Comparison of ENCODE assay signal across 8 cellular contexts in genomic region chr18:46333371-46334199, GRCh38.
A peak's percentile ranks its signal among the peaks of the same experiment; 100 is the strongest.
DNase-seq lines count a peak whose midpoint lies in the region; ATAC-seq and TF ChIP-seq lines count a peak whose summit lies in the region.

No MANE protein-coding gene starts in this region.

- peaks cover 0 to 2% (median 0%) of the 10 kb centered on the region in 7 donors for H3K9me3 Mint-ChIP-seq in naive B cell

- DNase-seq in D341Med (ENCODE audit: low spot score) (peak; percentile 99), Kasumi-1 (lab: John Stamatoyannopoulos, UW) (peak; percentile 49 to 53), T-helper 9 cell (peak; percentile 6), erythroblast (lab: John Stamatoyannopoulos, UW) (peak; percentile 23 to 28), naive B cell (no peak), epidermal melanocyte (ENCODE audit: insufficient read length, low spot score) (no peak), GM13977 (ENCODE audit: low spot score) (no peak)
- DNase-seq in activated CD4-positive, CD25-positive, alpha-beta regulatory T cell treated with anti-CD3 and anti-CD28 coated beads, Interleukin-2, amount 50 U/mL, for 72 hours, result no peak

- H3K27me3 Mint-ChIP-seq in naive B cell, result peaks cover 64 to 86% (median 75%) of the 10 kb centered on the region in 3 donors

- in situ Hi-C loops in GM13977 (cut with MboI; ENCODE audit: low pct_unique_long_range_greater_than_20kb, low sequenced_read_pairs, unreplicated experiment), result no loop called here

- H3K4me3 Mint-ChIP-seq in naive B cell, result peak overlapping the region in 7 of 8 donors; percentile 37 to 76 (median 64)

- peak overlapping the region in 2 of 6 donors; percentile 38 to 47 for H3K27ac Mint-ChIP-seq in naive B cell

- no peak for TF ChIP-seq POLR2A in erythroblast (IDR thresholded peaks at IDR 0.05; ENCODE audit: low read length)

- no peak for TF ChIP-seq CTCF in GM13977 (IDR thresholded peaks at IDR 0.05; ENCODE audit: extremely low read depth, insufficient read depth, missing control alignments)

- H3K4me1 Mint-ChIP-seq in naive B cell, result peaks cover 21 to 26% (median 22%) of the 10 kb centered on the region in 3 donors

- peak in 1 of 2 donors; percentile 14 for ATAC-seq in naive B cell (ENCODE audit: low read depth in 2 of 2)

- H3K36me3 Mint-ChIP-seq in naive B cell, result peaks cover 0 to 7% of the 10 kb centered on the region in 2 donors

Comparison
In these comparisons a context has a peak if more than half of its experiments do, and no peak if none do; other contexts are left out.
1. DNase-seq: peak in D341Med (single experiment), Kasumi-1 (2 of 2), T-helper 9 cell (single experiment) and erythroblast (2 of 2); none in naive B cell (single experiment), activated CD4-positive, CD25-positive, alpha-beta regulatory T cell treated with anti-CD3 and anti-CD28 coated beads, Interleukin-2, amount 50 U/mL, for 72 hours (single experiment), epidermal melanocyte (single experiment) and GM13977 (single experiment).